8 cellular contexts compared by ENCODE assay signal in genomic region chr2:64204006-64204632, GRCh38. TPM values are rescaled to one million over a fixed set of nuclear protein-coding genes. Genes with fewer than 3 reads are reported as not detected.
DNase-seq lines count a peak whose midpoint lies in the region; ATAC-seq and TF ChIP-seq lines count a peak whose summit lies in the region.

No MANE protein-coding gene starts in this region.

- peak overlapping the region; percentile 85 for H3K27ac ChIP-seq in cingulate gyrus (ENCODE audit: low read depth, low read length)
- H3K27ac ChIP-seq in lung (ENCODE audit: low read depth in 1 of 2, low read length in 1 of 2) = peak overlapping the region; percentile 28 to 94

- peaks cover 5 to 17% of the 10 kb centered on the region in 2 donors for H3K4me1 ChIP-seq in lung (ENCODE audit: control insufficient read depth in 2 of 2, insufficient read depth in 2 of 2, low read length in 2 of 2)

- no peaks in the 10 kb centered on the region for H3K27me3 ChIP-seq in lung (ENCODE audit: control insufficient read depth, insufficient read depth)

- TF ChIP-seq CTCF in lung (IDR thresholded peaks at IDR 0.05; ENCODE audit: control extremely low read depth, extremely low read depth) = no peak

- no peaks in the 10 kb centered on the region for H3K9me3 ChIP-seq in lung (ENCODE audit: control insufficient read depth in 2 of 2, insufficient read depth in 1 of 2, low read length in 1 of 2)

- 12 to 13% methylated on average over 12 of the region's 12 CpGs for WGBS in lung, 2 donors

- no peaks in the 10 kb centered on the region for H3K36me3 ChIP-seq in lung (ENCODE audit: control insufficient read depth in 2 of 2, insufficient read depth in 2 of 2, low read length in 2 of 2)

- H3K4me3 ChIP-seq in lung = no peak overlapping the region

- ATAC-seq in HG03066 (IDR thresholded peaks at IDR 0.05; ENCODE audit: low read depth, unreplicated experiment) (peak; percentile 75), lung (ENCODE audit: insufficient read depth, low FRiP score) (peak; percentile 71)

- peak; percentile 32 to 40 for DNase-seq in activated CD4-positive, alpha-beta T cell treated with anti-CD3 and anti-CD28 coated beads for 4 hours
- no peak for DNase-seq in activated CD4-positive, alpha-beta T cell treated with anti-CD3 and anti-CD28 coated beads for 1 hour
- peak; percentile 12 to 33 (median 21) for DNase-seq in T-helper 2 cell
- DNase-seq in lung (ENCODE audit: low spot score) = no peak
- peak in 4 of 6 experiments; percentile 18 to 46 (median 36) for DNase-seq in stimulated activated naive CD4-positive, alpha-beta T cell (lab: John Stamatoyannopoulos, UW)
- no peak for DNase-seq in NCI-H345 (lab: John Stamatoyannopoulos, UW)

RNA-seq across cellular contexts. Expression of gene PELI1, which starts 59.9 kb away (rescaled TPM):
- total RNA-seq in lung = 10 to 100 TPM; 45.3 to 83.9 TPM
- 10 to 100 TPM; 17.2 to 50.9 TPM for polyA plus RNA-seq in lung

Comparison
In these comparisons a context has a peak if more than half of its experiments do, and no peak if none do; other contexts are left out.
1. DNase-seq: peak in activated CD4-positive, alpha-beta T cell treated with anti-CD3 and anti-CD28 coated beads for 4 hours (2 of 2), T-helper 2 cell (5 of 5) and stimulated activated naive CD4-positive, alpha-beta T cell (4 of 6); none in activated CD4-positive, alpha-beta T cell treated with anti-CD3 and anti-CD28 coated beads for 1 hour (single experiment), lung (single experiment) and NCI-H345 (single experiment).